Comparison of ENCODE assay signal across 19 cellular contexts in the genomic region with DNA sequence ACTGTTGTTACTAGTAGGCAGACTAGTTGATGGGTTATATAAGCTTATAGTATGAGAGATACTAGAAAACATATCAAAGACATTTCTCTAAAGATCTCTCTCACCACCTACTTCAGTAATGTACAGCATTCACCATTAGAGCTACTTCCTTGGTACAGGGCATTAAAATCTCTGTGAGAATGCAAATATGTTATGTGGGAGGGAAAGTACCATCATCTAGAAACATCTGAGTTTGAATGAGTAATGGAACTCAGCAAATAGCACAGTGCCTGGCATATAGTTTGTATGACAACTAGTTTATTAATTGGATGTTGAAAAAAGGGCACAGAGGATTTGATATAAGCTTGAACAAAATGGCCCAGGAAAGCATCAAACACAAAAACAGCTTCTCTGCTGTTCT.
"Had no signal": no experiment of that assay in that cellular context is flagged by ENCODE, and none has a peak within 500 bp of the region (broad histone marks: within the 10 kb centered on the region; RNA-seq: fewer than 3 reads in every experiment).

No MANE protein-coding gene starts in this region.

- H3K4me1 Mint-ChIP-seq: activated CD4-positive, alpha-beta memory T cell treated with anti-CD3 and anti-CD28 coated beads, Interleukin-2, amount 10 ng/mL, durations not matched to agents 7 days and 5 days; activated CD8-positive, alpha-beta memory T cell treated with anti-CD3 and anti-CD28 coated beads, Interleukin-2, amount 10 ng/mL, durations not matched to agents 7 days and 5 days; naive B cell; neural crest cell; stimulated activated naive B cell treated with anti-CD40 and anti-IgM and Interleukin-4, amounts not matched to agents 10 μg/mL and 1 μg/mL and 100 μg/mL, for 72 hours; WTC11 had no signal

- H3K27me3 Mint-ChIP-seq: activated CD4-positive, alpha-beta memory T cell treated with anti-CD3 and anti-CD28 coated beads, Interleukin-2, amount 10 ng/mL, durations not matched to agents 7 days and 5 days; activated CD8-positive, alpha-beta memory T cell treated with anti-CD3 and anti-CD28 coated beads, Interleukin-2, amount 10 ng/mL, durations not matched to agents 7 days and 5 days; naive B cell had no signal

- H3K36me3 Mint-ChIP-seq: activated CD8-positive, alpha-beta memory T cell treated with anti-CD3 and anti-CD28 coated beads, Interleukin-2, amount 10 ng/mL, durations not matched to agents 7 days and 5 days; naive B cell; stimulated activated naive B cell treated with anti-CD40 and anti-IgM and Interleukin-4, amounts not matched to agents 10 μg/mL and 1 μg/mL and 100 μg/mL, for 72 hours; WTC11 had no signal

- H3K27ac Mint-ChIP-seq: activated CD4-positive, alpha-beta memory T cell treated with anti-CD3 and anti-CD28 coated beads, Interleukin-2, amount 10 ng/mL, durations not matched to agents 7 days and 5 days; activated CD8-positive, alpha-beta memory T cell treated with anti-CD3 and anti-CD28 coated beads, Interleukin-2, amount 10 ng/mL, durations not matched to agents 7 days and 5 days; endodermal cell; naive B cell; stimulated activated naive B cell treated with anti-CD40 and anti-IgM and Interleukin-4, amounts not matched to agents 10 μg/mL and 1 μg/mL and 100 μg/mL, for 72 hours; WTC11 had no signal

- H3K9me3 Mint-ChIP-seq: activated CD4-positive, alpha-beta memory T cell treated with anti-CD3 and anti-CD28 coated beads, Interleukin-2, amount 10 ng/mL, durations not matched to agents 7 days and 5 days; neural crest cell; stimulated activated naive B cell treated with anti-CD40 and anti-IgM and Interleukin-4, amounts not matched to agents 10 μg/mL and 1 μg/mL and 100 μg/mL, for 72 hours; WTC11 had no signal

- H3K4me3 Mint-ChIP-seq: activated CD4-positive, alpha-beta memory T cell treated with anti-CD3 and anti-CD28 coated beads, Interleukin-2, amount 10 ng/mL, durations not matched to agents 7 days and 5 days; activated CD8-positive, alpha-beta memory T cell treated with anti-CD3 and anti-CD28 coated beads, Interleukin-2, amount 10 ng/mL, durations not matched to agents 7 days and 5 days; endodermal cell; naive B cell; neural crest cell; stimulated activated naive B cell treated with anti-CD40 and anti-IgM and Interleukin-4, amounts not matched to agents 10 μg/mL and 1 μg/mL and 100 μg/mL, for 72 hours; WTC11 had no signal

- DNase-seq: activated CD4-positive, alpha-beta memory T cell treated with anti-CD3 and anti-CD28 coated beads, Interleukin-2, amount 10 ng/mL, durations not matched to agents 7 days and 5 days; activated CD4-positive, alpha-beta T cell treated with anti-CD3 and anti-CD28 coated beads for 4 hours; activated CD8-positive, alpha-beta memory T cell treated with anti-CD3 and anti-CD28 coated beads, Interleukin-2, amount 10 ng/mL, durations not matched to agents 7 days and 5 days; activated effector memory CD4-positive, alpha-beta T cell treated with anti-CD3 and anti-CD28 coated beads, Interleukin-2, amount 50 U/mL, for 16 hours; activated naive CD4-positive, alpha-beta T cell treated with anti-CD3 and anti-CD28 coated beads, Interleukin-2, amount 50 U/mL, for 16 hours; aorta; brain microvascular endothelial cell; central memory CD4-positive, alpha-beta T cell; dorsolateral prefrontal cortex; endodermal cell; foreskin fibroblast; mesenchymal stem cell; mucosa of descending colon; naive B cell; retina; spleen; stimulated activated naive B cell treated with anti-CD40 and anti-IgM and Interleukin-4, amounts not matched to agents 10 μg/mL and 1 μg/mL and 100 μg/mL, for 72 hours had no signal

- ATAC-seq: activated CD8-positive, alpha-beta memory T cell treated with anti-CD3 and anti-CD28 coated beads, Interleukin-2, amount 10 ng/mL, durations not matched to agents 7 days and 5 days; mucosa of descending colon; WTC11 had no signal
